ENCODE assay signal across 15 cellular contexts in the genomic region with DNA sequence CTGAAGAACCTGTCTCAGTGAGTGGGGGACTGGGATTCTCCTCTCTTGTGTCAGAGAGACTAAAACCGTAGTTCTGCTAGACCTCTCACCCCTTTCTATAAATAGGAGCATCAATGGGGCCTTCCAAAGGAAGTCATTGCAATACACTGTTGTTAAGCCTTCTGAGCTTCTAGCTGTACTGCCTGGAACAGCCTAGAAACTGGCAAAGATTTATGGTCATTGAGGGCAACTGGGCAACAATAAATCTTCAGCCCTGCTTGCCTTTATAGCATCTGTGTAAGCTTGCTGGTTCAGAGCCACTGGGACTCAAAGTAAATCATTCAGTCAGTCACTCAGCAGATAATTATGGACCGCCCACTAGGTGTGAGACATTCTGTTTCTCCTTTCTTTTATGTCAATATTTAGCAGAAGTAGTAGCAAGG. TPM values are rescaled to one million over a fixed set of nuclear protein-coding genes. Genes with fewer than 3 reads are reported as not detected.
A peak's percentile ranks its signal among the peaks of the same experiment; 100 is the strongest.
DNase-seq lines count a peak whose midpoint lies in the region; ATAC-seq and TF ChIP-seq lines count a peak whose summit lies in the region.
"Had no signal": no experiment of that assay in that cellular context is flagged by ENCODE, and none has a peak within 500 bp of the region (broad histone marks: within the 10 kb centered on the region; RNA-seq: fewer than 3 reads in every experiment).

No MANE protein-coding gene starts in this region.

- H3K9me3 ChIP-seq in testis: no peaks in the 10 kb centered on the region
- H3K9me3 ChIP-seq: ascending aorta had no signal

- 69 to 81% methylated on average over 2 of the region's 2 CpGs for WGBS in testis, 2 donors

- intact Hi-C loops in left ventricle myocardium superior (cut with micrococcal nuclease) (no loop called here), testis (cut with DNase I; ENCODE audit: low total_unique reads) (no loop called here)

- TF ChIP-seq POLR2A in testis (IDR thresholded peaks at IDR 0.05): no peak

- ATAC-seq in left ventricle myocardium superior: peak; percentile 49
- no peak for ATAC-seq in HG02571 (IDR thresholded peaks at IDR 0.05; ENCODE audit: unreplicated experiment)
- no peak for ATAC-seq in HG02870 (IDR thresholded peaks at IDR 0.05; ENCODE audit: unreplicated experiment)

- H3K27ac ChIP-seq in testis: no peak overlapping the region
- H3K27ac ChIP-seq: ascending aorta had no signal

- no peaks in the 10 kb centered on the region for H3K27me3 ChIP-seq in testis
- H3K27me3 ChIP-seq: ascending aorta had no signal

- H3K4me3 ChIP-seq in skeletal muscle cell (ENCODE audit: low read depth, low read length) (no peak overlapping the region), testis (no peak overlapping the region)
- H3K4me3 ChIP-seq: ascending aorta had no signal

- TF ChIP-seq CTCF in testis (IDR thresholded peaks at IDR 0.05) (no peak), GM20000 (IDR thresholded peaks at IDR 0.05; ENCODE audit: extremely low read depth, missing control alignments) (no peak)

- no peaks in the 10 kb centered on the region for H3K36me3 ChIP-seq in testis (ENCODE audit: low read depth, missing control alignments)
- H3K36me3 ChIP-seq: ascending aorta had no signal

- peak; percentile 21 for DNase-seq in KG1 (lab: John Stamatoyannopoulos, UW)
- DNase-seq in NOMO-1 treated with dmso at 0.1 percent for 144 hours (lab: John Stamatoyannopoulos, UW; ENCODE audit: unreplicated experiment): peak; percentile 95
- DNase-seq in left ventricle myocardium superior: no peak
- DNase-seq in skeletal muscle cell (ENCODE audit: low read depth): peak; percentile 74
- DNase-seq in testis: no peak
- DNase-seq in GM20000 (ENCODE audit: low spot score): no peak
- DNase-seq: activated gamma-delta T cell treated with Interleukin-2 at 50 U/mL for 16 hours, DMS53, erythroblast, glutamatergic neuron, NCI-H2029 treated with DMSO at 0.1 percent for 48 hours, NCI-H774 had no signal

- H3K4me1 ChIP-seq in testis: peaks cover 9% of the 10 kb centered on the region
- H3K4me1 ChIP-seq: ascending aorta had no signal

RNA-seq across cellular contexts. Expression of a gene that starts 53.2 kb away (rescaled TPM):
- total RNA-seq in left ventricle myocardium superior (123 TPM), testis (10 to 100 TPM; 22.4 to 27.1 TPM)
- polyA plus RNA-seq in testis (ENCODE audit: insufficient read depth, low read depth, low replicate concordance): 11.1 TPM
- total RNA-seq: ascending aorta had no signal

Comparison
In these comparisons a context has a peak if more than half of its experiments do, and no peak if none do; other contexts are left out.
1. DNase-seq: peak in KG1 (single experiment), NOMO-1 treated with dmso at 0.1 percent for 144 hours (single experiment) and skeletal muscle cell (single experiment); none in left ventricle myocardium superior (single experiment), testis (single experiment) and GM20000 (single experiment).